ENCODE assay signal across 25 cellular contexts in the genomic region with DNA sequence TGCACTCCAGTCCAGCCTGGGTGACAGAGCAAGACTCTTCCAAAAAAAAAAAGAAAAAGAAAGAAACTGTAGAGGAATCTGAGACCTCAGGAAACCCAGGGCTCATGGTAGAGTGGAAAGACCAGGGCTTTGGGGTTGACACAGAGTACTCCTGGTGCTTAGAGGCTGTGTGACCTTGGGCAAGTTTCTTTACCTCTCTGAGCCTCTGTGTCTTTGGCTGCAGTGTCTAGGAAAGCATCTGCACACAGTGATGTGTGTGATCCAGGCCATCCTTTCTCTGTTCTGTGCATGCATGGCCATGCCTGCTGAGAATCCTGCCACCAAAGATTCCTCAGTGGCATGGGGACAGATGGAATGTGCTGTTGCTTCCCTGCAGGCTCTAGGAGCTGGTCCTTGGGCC.
DNase-seq lines count a peak whose midpoint lies in the region; ATAC-seq, FAIRE-seq and TF ChIP-seq lines count a peak whose summit lies in the region.
"Had no signal": no experiment of that assay in that cellular context is flagged by ENCODE, and none has a peak within 500 bp of the region (broad histone marks: within the 10 kb centered on the region; RNA-seq: fewer than 3 reads in every experiment).

No MANE protein-coding gene starts in this region.

- peak overlapping the region; percentile 43 for H4K91ac ChIP-seq in mesenchymal stem cell (ENCODE audit: low read length)

- TF ChIP-seq CTCF in GM23338 (conservative IDR thresholded peaks at IDR 0.05; ENCODE audit: low read depth in 2 of 2) (no peak), K562 (IDR thresholded peaks at IDR 0.05 in 2 of 3, conservative IDR thresholded peaks at IDR 0.05 in 1 of 3; ENCODE audit: insufficient read depth in 2 of 3, low read depth in 1 of 3, low read length in 3 of 3) (no peak), progenitor cell of endocrine pancreas (IDR thresholded peaks at IDR 0.05; ENCODE audit: unreplicated experiment) (no peak)

- H4K20me1 ChIP-seq in GM23338 (replicated peaks; ENCODE audit: insufficient read depth) = no peaks in the 10 kb centered on the region
- peaks cover 25% of the 10 kb centered on the region for H4K20me1 ChIP-seq in K562 (replicated peaks; ENCODE audit: control insufficient read depth, insufficient read depth, low read length)
- H4K20me1 ChIP-seq in GM23248 (ENCODE audit: insufficient read depth) = no peaks in the 10 kb centered on the region
- H4K20me1 ChIP-seq: BLaER1 had no signal

- H3K79me2 ChIP-seq in GM23338 (replicated peaks; ENCODE audit: insufficient read depth) = no peaks in the 10 kb centered on the region
- H3K79me2 ChIP-seq in K562 (ENCODE audit: control insufficient read depth, insufficient read depth, low read length) = no peaks in the 10 kb centered on the region
- no peaks in the 10 kb centered on the region for H3K79me2 ChIP-seq in GM23248 (ENCODE audit: insufficient read depth)

- TF ChIP-seq RAD21 in K562 (CRISPR knock-in tag; conservative IDR thresholded peaks at IDR 0.05 in 1 of 2, IDR thresholded peaks at IDR 0.05 in 1 of 2) = no peak

- in situ Hi-C loops in K562 (cut with MboI) (no loop called here), GM23248 (cut with MboI) (loop anchor here (10.0 kb wide), 1 partner anchor 59 kb away; no protein-coding TSS in a partner anchor)

- no peak for TF ChIP-seq POLR2A in K562 (conservative IDR thresholded peaks at IDR 0.05)

- no peak overlapping the region for H3K9ac ChIP-seq in K562 (ENCODE audit: insufficient read depth in 1 of 2, low read depth in 2 of 2, low read length in 2 of 2)
- H3K9ac ChIP-seq in mesenchymal stem cell (ENCODE audit: low read length) = no peak overlapping the region
- H3K9ac ChIP-seq in GM23248 = no peak overlapping the region
- H3K9ac ChIP-seq: BLaER1 had no signal

- H3K36me3 Mint-ChIP-seq in GM23338 (ENCODE audit: low read depth) (peaks cover 5% of the 10 kb centered on the region; the same call in 2 of the 3 replicates), progenitor cell of endocrine pancreas (ENCODE audit: insufficient read depth) (peaks cover 4% of the 10 kb centered on the region)

- H3K23ac ChIP-seq in mesenchymal stem cell (ENCODE audit: low read length in 2 of 2) = no peak overlapping the region

- H3K27me3 ChIP-seq in GM23338 (ENCODE audit: insufficient read depth) (no peaks in the 10 kb centered on the region), K562 (ENCODE audit: control insufficient read depth in 2 of 2, insufficient read depth in 2 of 2, low read length in 2 of 2) (no peaks in the 10 kb centered on the region), mesenchymal stem cell (ENCODE audit: control insufficient read depth in 1 of 2, insufficient read depth in 1 of 2, low read length in 2 of 2) (no peaks in the 10 kb centered on the region), aorta (ENCODE audit: control insufficient read depth in 1 of 2, insufficient read depth in 2 of 2, low read length in 1 of 2) (no peaks in the 10 kb centered on the region), GM23248 (replicated peaks; ENCODE audit: insufficient read depth) (no peaks in the 10 kb centered on the region)
- H3K27me3 ChIP-seq: BLaER1, body of pancreas, heart left ventricle, upper lobe of left lung had no signal

- H3K27ac ChIP-seq in GM23338 (ENCODE audit: low read depth) = no peak overlapping the region
- no peak overlapping the region for H3K27ac ChIP-seq in K562 (ENCODE audit: extremely low read depth, low read depth, low read length)
- peak overlapping the region; percentile 31 for H3K27ac ChIP-seq in mesenchymal stem cell (ENCODE audit: low read length, poor library complexity, severe bottlenecking)
- H3K27ac ChIP-seq in aorta (ENCODE audit: low read depth in 1 of 2, low read length in 2 of 2) = no peak overlapping the region
- H3K27ac ChIP-seq in GM23248 = no peak overlapping the region
- H3K27ac ChIP-seq: body of pancreas, HL-60 had no signal

- H3K9me3 ChIP-seq in K562 (replicated peaks; ENCODE audit: control insufficient read depth, insufficient read depth, low read depth, low read length) (no peaks in the 10 kb centered on the region), mesenchymal stem cell (ENCODE audit: control insufficient read depth, low read length) (no peaks in the 10 kb centered on the region), aorta (ENCODE audit: control insufficient read depth, low read length) (no peaks in the 10 kb centered on the region), GM23248 (ENCODE audit: low read depth) (no peaks in the 10 kb centered on the region)
- H3K9me3 ChIP-seq: BLaER1, body of pancreas, heart left ventricle, upper lobe of left lung had no signal

- TF ChIP-seq EP300 in K562 (IDR thresholded peaks at IDR 0.05; ENCODE audit: low read length) = no peak

- ATAC-seq in GM23338 = no peak
- no peak for ATAC-seq in K562
- no peak for ATAC-seq in aorta (ENCODE audit: low FRiP score)
- ATAC-seq: body of pancreas, Right ventricle myocardium inferior had no signal

- peaks cover 23% of the 10 kb centered on the region for H3K27me3 Mint-ChIP-seq in GM23338 (ENCODE audit: insufficient read depth, low read depth, poor library complexity)
- no peaks in the 10 kb centered on the region for H3K27me3 Mint-ChIP-seq in progenitor cell of endocrine pancreas

- DNase-seq in GM23338 (ENCODE audit: low spot score) (no peak), K562 (ENCODE audit: extremely low read depth in 1 of 4, low spot score in 3 of 4) (no peak), mesenchymal stem cell (no peak), progenitor cell of endocrine pancreas (ENCODE audit: low spot score, unreplicated experiment) (no peak), aorta (no peak), NCI-H2107 treated with DMSO at 0.1 percent for 48 hours (lab: John Stamatoyannopoulos, UW; ENCODE audit: unreplicated experiment) (no peak), GM23248 (no peak), NCI-H128 (lab: John Stamatoyannopoulos, UW; ENCODE audit: unreplicated experiment) (no peak)
- DNase-seq: ACHN; activated CD4-positive, alpha-beta T cell treated with anti-CD3 and anti-CD28 coated beads for 48 hours; activated T-cell treated with anti-CD3 and anti-CD28 coated beads, Interleukin-2, amount 50 U/mL, for 1 hour; body of pancreas; DMS53; heart left ventricle; MV-4-11; NCI-H146; NCI-H510A; occipital lobe; retina; stimulated activated CD4-positive, alpha-beta T cell treated with anti-CD3 and anti-CD28 coated beads, Interleukin-2, amount 100 ng/mL, for 24 hours had no signal

- H2AFZ ChIP-seq in GM23338 (no peak overlapping the region), K562 (ENCODE audit: low read depth, low read length) (no peak overlapping the region), mesenchymal stem cell (ENCODE audit: low read depth, low read length) (no peak overlapping the region), GM23248 (no peak overlapping the region)

- H3K4ac ChIP-seq in mesenchymal stem cell (ENCODE audit: low read depth in 1 of 2, low read length in 2 of 2) = peak overlapping the region in 1 of 2 experiments; percentile 74

- CTCF ChIA-PET in K562 (lab: Yijun Ruan, JAX; ENCODE audit: low intra/inter-chr PET ratio) = no interaction called here

- peak overlapping the region in 1 of 2 experiments; percentile 5 for H3K18ac ChIP-seq in mesenchymal stem cell (ENCODE audit: low read depth in 1 of 2, low read length in 2 of 2)

- peak overlapping the region; percentile 6 to 95 for H2BK12ac ChIP-seq in mesenchymal stem cell (ENCODE audit: low read length in 2 of 2)

- H3K4me3 ChIP-seq in GM23338 = no peak overlapping the region
- H3K4me3 ChIP-seq in K562 = no peak overlapping the region
- no peak overlapping the region for H3K4me3 ChIP-seq in mesenchymal stem cell (ENCODE audit: insufficient read depth in 1 of 2, low read depth in 1 of 2, low read length in 2 of 2)
- H3K4me3 ChIP-seq in aorta (ENCODE audit: low read length in 2 of 2) = no peak overlapping the region
- no peak overlapping the region for H3K4me3 ChIP-seq in GM23248
- H3K4me3 ChIP-seq: BLaER1, body of pancreas, heart left ventricle, upper lobe of left lung had no signal

- H3K14ac ChIP-seq in mesenchymal stem cell (ENCODE audit: low read length in 2 of 2) = peak overlapping the region in 1 of 2 experiments; percentile 61

- no peak overlapping the region for H2BK5ac ChIP-seq in mesenchymal stem cell (ENCODE audit: low read depth, low read length, poor library complexity, severe bottlenecking)

- no peak overlapping the region for H2BK15ac ChIP-seq in mesenchymal stem cell (ENCODE audit: low read depth, poor library complexity, severe bottlenecking)

- H3K9me3 Mint-ChIP-seq in GM23338 (no peaks in the 10 kb centered on the region; the same call in 2 of the 3 replicates), progenitor cell of endocrine pancreas (ENCODE audit: low read depth) (no peaks in the 10 kb centered on the region)
- H3K9me3 Mint-ChIP-seq: T-helper 2 cell treated with Interferon-gamma antibody and Interleukin-4, amounts not matched to agents 5 μg/mL and 100 μg/mL, for 36 hours had no signal

- H3F3A ChIP-seq in GM23338 (replicated peaks; ENCODE audit: low read depth) (peaks cover 11% of the 10 kb centered on the region; the same call in 1 of the 2 replicates), GM23248 (ENCODE audit: insufficient read depth) (no peaks in the 10 kb centered on the region)

- intact Hi-C loops in K562 (cut with micrococcal nuclease) (no loop called here), aorta (cut with DNase I) (no loop called here)

- H3K4me1 Mint-ChIP-seq in GM23338 (peaks cover 27% of the 10 kb centered on the region), progenitor cell of endocrine pancreas (ENCODE audit: low read depth) (peaks cover 23% of the 10 kb centered on the region)

- H3K4me1 ChIP-seq in GM23338 (ENCODE audit: insufficient read depth) (no peaks in the 10 kb centered on the region; the same call in 1 of the 2 replicates), K562 (replicated peaks in 1 of 2; ENCODE audit: control insufficient read depth in 2 of 2, insufficient read depth in 2 of 2, low read length in 2 of 2) (peaks cover 18 to 23% of the 10 kb centered on the region in 2 experiments), mesenchymal stem cell (ENCODE audit: control insufficient read depth, insufficient read depth, low read depth, low read length) (peaks cover 39% of the 10 kb centered on the region), aorta (ENCODE audit: control insufficient read depth in 1 of 2, insufficient read depth in 2 of 2, low read length in 2 of 2) (no peaks in the 10 kb centered on the region), GM23248 (ENCODE audit: insufficient read depth) (peaks cover 11% of the 10 kb centered on the region)

- no peaks in the 10 kb centered on the region for H3K36me3 ChIP-seq in GM23338 (ENCODE audit: insufficient read depth)
- H3K36me3 ChIP-seq in K562 (ENCODE audit: control insufficient read depth, insufficient read depth, low read length) = peaks cover 7% of the 10 kb centered on the region; the same call in 1 of the 3 replicates
- H3K36me3 ChIP-seq in mesenchymal stem cell (ENCODE audit: control insufficient read depth in 1 of 2, insufficient read depth in 2 of 2, low read depth in 1 of 2, low read length in 2 of 2) = peaks cover 5 to 31% of the 10 kb centered on the region in 2 experiments
- H3K36me3 ChIP-seq in aorta (ENCODE audit: control insufficient read depth in 1 of 2, insufficient read depth in 2 of 2, low read length in 1 of 2) = no peaks in the 10 kb centered on the region
- no peaks in the 10 kb centered on the region for H3K36me3 ChIP-seq in GM23248 (ENCODE audit: low read depth)

- peaks cover 4% of the 10 kb centered on the region for H3K9me1 ChIP-seq in K562 (ENCODE audit: control insufficient read depth, insufficient read depth, low read length)

- H3K9me2 ChIP-seq in GM23338 (ENCODE audit: insufficient read depth) (no peaks in the 10 kb centered on the region), GM23248 (ENCODE audit: insufficient read depth) (no peaks in the 10 kb centered on the region)

- BruUV-seq in K562 (replicated peaks; lab: Mats Ljungman, UMichigan) = no TSS peak

- peak overlapping the region; percentile 78 for H2AK5ac ChIP-seq in mesenchymal stem cell (ENCODE audit: low read length, severe bottlenecking)

- H3K4me3 Mint-ChIP-seq in GM23338 (no peak overlapping the region), progenitor cell of endocrine pancreas (ENCODE audit: low read depth) (no peak overlapping the region)
- H3K4me3 Mint-ChIP-seq: T-helper 2 cell treated with Interferon-gamma antibody and Interleukin-4, amounts not matched to agents 5 μg/mL and 100 μg/mL, for 36 hours had no signal

- POLR2A ChIA-PET in K562 (lab: Yijun Ruan, JAX) = interaction anchor here (0.6 kb wide), 1 partner anchor 30 kb away, joined by 3 read pairs; no protein-coding TSS in a partner anchor

- H3K4me2 ChIP-seq in GM23338 (no peak overlapping the region), K562 (ENCODE audit: insufficient read depth, low read length) (no peak overlapping the region), mesenchymal stem cell (ENCODE audit: low read length, poor library complexity, severe bottlenecking) (no peak overlapping the region), GM23248 (ENCODE audit: unreplicated experiment) (no peak overlapping the region)

- peak overlapping the region; percentile 27 for H4K8ac ChIP-seq in mesenchymal stem cell (ENCODE audit: low read length)

- no peak overlapping the region for H2BK120ac ChIP-seq in mesenchymal stem cell (ENCODE audit: low read depth, low read length)

- H3K79me1 ChIP-seq in mesenchymal stem cell (replicated peaks; ENCODE audit: low read length, poor library complexity, severe bottlenecking) = no peaks in the 10 kb centered on the region

- H3K27ac Mint-ChIP-seq in GM23338 = peak overlapping the region; percentile 32; the same call in 1 of the 2 replicates
- peak overlapping the region; percentile 60 for H3K27ac Mint-ChIP-seq in progenitor cell of endocrine pancreas
- H3K27ac Mint-ChIP-seq: T-helper 2 cell treated with Interferon-gamma antibody and Interleukin-4, amounts not matched to agents 5 μg/mL and 100 μg/mL, for 36 hours had no signal

- no peak for FAIRE-seq in K562 (lab: Jason Lieb, UNC)
